Comparison of ENCODE assay signal across 20 cellular contexts in genomic region chr12:106757623-106758348, GRCh38. TPM values are rescaled to one million over a fixed set of nuclear protein-coding genes. Genes with fewer than 3 reads are reported as not detected.
DNase-seq lines count a peak whose midpoint lies in the region; ATAC-seq, FAIRE-seq and TF ChIP-seq lines count a peak whose summit lies in the region.
"Had no signal": no experiment of that assay in that cellular context is flagged by ENCODE, and none has a peak within 500 bp of the region (broad histone marks: within the 10 kb centered on the region; RNA-seq: fewer than 3 reads in every experiment).

No MANE protein-coding gene starts in this region.

- POLR2A ChIA-PET in OCI-LY7 (lab: Charles Lee): interaction anchor here (0.6 to 2.4 kb wide), 5 partner anchors 11 to 732 kb away, joined by 4 to 12 read pairs (median 5); no protein-coding TSS in a partner anchor

- 80 to 93% methylated on average over 4 to 5 of the region's 6 CpGs for WGBS in mesodermal cell (ENCODE audit: insufficient coverage in 2 of 2), 2 experiments
- 44 to 67% (median 52%) methylated on average over 6 of the region's 6 CpGs for WGBS in small intestine, 3 donors

- no peaks in the 10 kb centered on the region for H3K27me3 ChIP-seq in small intestine (ENCODE audit: control insufficient read depth in 2 of 2, insufficient read depth in 2 of 2, low read length in 2 of 2)
- no peaks in the 10 kb centered on the region for H3K27me3 ChIP-seq in uterus
- H3K27me3 ChIP-seq: adrenal gland, upper lobe of right lung had no signal

- H3K79me2 ChIP-seq in OCI-LY7 (ENCODE audit: insufficient read depth, low read depth, low read length): no peaks in the 10 kb centered on the region

- H4K20me1 ChIP-seq in OCI-LY7 (ENCODE audit: insufficient read depth, low read length): no peaks in the 10 kb centered on the region

- H3K4me3 ChIP-seq in OCI-LY7 (ENCODE audit: low read depth, low read length, poor library complexity, severe bottlenecking) (no peak overlapping the region), mesodermal cell (ENCODE audit: extremely low read depth, insufficient read depth, low read length, poor library complexity, severe bottlenecking) (no peak overlapping the region), small intestine (ENCODE audit: low read depth in 1 of 2, low read length in 2 of 2) (no peak overlapping the region), uterus (no peak overlapping the region), coronary artery (no peak overlapping the region)
- H3K4me3 ChIP-seq: adrenal gland, SK-N-MC, upper lobe of right lung had no signal

- H2AFZ ChIP-seq in OCI-LY7 (ENCODE audit: low read length): no peak overlapping the region

- no peak overlapping the region for H3K4me2 ChIP-seq in OCI-LY7 (ENCODE audit: low read length)

- no peak for FAIRE-seq in small intestine (lab: Jason Lieb, UNC)

- peaks cover 56% of the 10 kb centered on the region for H3K4me1 ChIP-seq in OCI-LY7 (ENCODE audit: insufficient read depth, low read length, poor library complexity, severe bottlenecking)
- no peaks in the 10 kb centered on the region for H3K4me1 ChIP-seq in mesodermal cell (ENCODE audit: control insufficient read depth, insufficient read depth, low read length, poor library complexity, severe bottlenecking)
- peaks cover 0 to 4% of the 10 kb centered on the region in 2 donors for H3K4me1 ChIP-seq in small intestine (ENCODE audit: control insufficient read depth in 2 of 2, insufficient read depth in 1 of 2, low read depth in 1 of 2, low read length in 1 of 2)
- H3K4me1 ChIP-seq in uterus: no peaks in the 10 kb centered on the region
- H3K4me1 ChIP-seq: adrenal gland had no signal

- H3K9me3 ChIP-seq in OCI-LY7 (ENCODE audit: low read length): no peaks in the 10 kb centered on the region
- H3K9me3 ChIP-seq in mesodermal cell (ENCODE audit: control insufficient read depth, low read length): no peaks in the 10 kb centered on the region
- no peaks in the 10 kb centered on the region for H3K9me3 ChIP-seq in small intestine (ENCODE audit: control insufficient read depth, low read depth)
- no peaks in the 10 kb centered on the region for H3K9me3 ChIP-seq in uterus
- H3K9me3 ChIP-seq: adrenal gland, upper lobe of right lung had no signal

- TF ChIP-seq POLR2A in uterus (IDR thresholded peaks at IDR 0.05): no peak

- no peak overlapping the region for H3K27ac ChIP-seq in OCI-LY7 (ENCODE audit: low read depth, low read length, poor library complexity, severe bottlenecking)
- H3K27ac ChIP-seq in mesodermal cell (ENCODE audit: low read depth, low read length, severe bottlenecking): peak overlapping the region; percentile 79
- peak overlapping the region in 1 of 2 donors; percentile 20 for H3K27ac ChIP-seq in small intestine (ENCODE audit: low read depth in 1 of 2, low read length in 1 of 2)
- H3K27ac ChIP-seq in uterus: no peak overlapping the region
- H3K27ac ChIP-seq in coronary artery: peak overlapping the region in 1 of 2 donors; percentile 77
- H3K27ac ChIP-seq: SK-N-MC, upper lobe of right lung had no signal

- CTCF ChIA-PET in OCI-LY7 (lab: Charles Lee; ENCODE audit: unreplicated experiment): interaction anchor here (0.7 kb wide), 1 partner anchor 432 kb away, joined by 3 read pairs; no protein-coding TSS in a partner anchor

- intact Hi-C loops in OCI-LY7 (cut with micrococcal nuclease; ENCODE audit: unreplicated experiment): no loop called here
- intact Hi-C loops in uterus (cut with DNase I; ENCODE audit: low total_unique reads): no loop called here

- DNase-seq in OCI-LY7 (ENCODE audit: low spot score): peak; percentile 17
- DNase-seq in epidermal melanocyte (ENCODE audit: insufficient read length, low spot score): peak; percentile 71
- DNase-seq in small intestine: peak; percentile 10
- DNase-seq in uterus: no peak
- no peak for DNase-seq in HUDEP-2 (lab: John Stamatoyannopoulos, UW; ENCODE audit: unreplicated experiment in 76 of 76)
- no peak for DNase-seq in coronary artery (ENCODE audit: low spot score)
- DNase-seq: adrenal gland; CD4-positive, alpha-beta T cell; cerebellar nuclear complex; naive B cell; NCI-H1048; NCI-H524 treated with DMSO at 0.1 percent for 48 hours; OCI-M1; posterior cingulate gyrus; stimulated activated naive B cell treated with anti-CD40 and anti-IgM and Interleukin-4, amounts not matched to agents 10 μg/mL and 1 μg/mL and 100 μg/mL, for 72 hours; T1000; upper lobe of right lung had no signal

- no TSS peak for BruUV-seq in OCI-LY7 (replicated peaks; lab: Mats Ljungman, UMichigan)

- no peaks in the 10 kb centered on the region for H3K9me2 ChIP-seq in OCI-LY7 (ENCODE audit: insufficient read depth, low read length)

- H3K36me3 ChIP-seq in OCI-LY7 (ENCODE audit: insufficient read depth, low read length) (no peaks in the 10 kb centered on the region), mesodermal cell (ENCODE audit: control insufficient read depth, insufficient read depth, low read length) (no peaks in the 10 kb centered on the region), small intestine (ENCODE audit: control insufficient read depth in 2 of 2, insufficient read depth in 2 of 2, low read length in 2 of 2) (no peaks in the 10 kb centered on the region), uterus (no peaks in the 10 kb centered on the region)
- H3K36me3 ChIP-seq: adrenal gland, upper lobe of right lung had no signal

- TF ChIP-seq CTCF in OCI-LY7 (conservative IDR thresholded peaks at IDR 0.05; ENCODE audit: low read length): no peak
- no peak for TF ChIP-seq CTCF in uterus (IDR thresholded peaks at IDR 0.05)
- TF ChIP-seq CTCF in coronary artery (IDR thresholded peaks at IDR 0.05): no peak

- ATAC-seq in HG02642 (IDR thresholded peaks at IDR 0.05; ENCODE audit: poor library complexity, unreplicated experiment): no peak
- ATAC-seq: stimulated activated naive B cell treated with anti-CD40 and anti-IgM and Interleukin-4, amounts not matched to agents 10 μg/mL and 1 μg/mL and 100 μg/mL, for 72 hours; upper lobe of right lung had no signal

RNA-seq across cellular contexts. Expression of gene RIC8B, which starts 16.7 kb away (rescaled TPM):
- total RNA-seq in OCI-LY7 (2014; rRNA removed; shearing (Covaris generic)): not detected in 2 replicates
- total RNA-seq in OCI-LY7 (2022): 9.6 TPM in 2 replicates
- 15.1 TPM for polyA plus RNA-seq in mesodermal cell (2013, experiment 1 of 2)
- 14.5 TPM for polyA plus RNA-seq in mesodermal cell (2013, experiment 2 of 2)
- 1 to 10 TPM; 3.0 to 5.9 (median 4.9) TPM for polyA plus RNA-seq in small intestine
- total RNA-seq in uterus: 10 to 100 TPM; 23.1 to 49.7 (median 34.0) TPM

Comparison
In these comparisons a context has a peak if more than half of its experiments do, and no peak if none do; other contexts are left out.
1. DNase-seq: peak in OCI-LY7 (single experiment), epidermal melanocyte (single experiment) and small intestine (single experiment); none in uterus (0 of 2), HUDEP-2 (0 of 76) and coronary artery (single experiment).